8 cellular contexts compared by ENCODE assay signal in the genomic region with DNA sequence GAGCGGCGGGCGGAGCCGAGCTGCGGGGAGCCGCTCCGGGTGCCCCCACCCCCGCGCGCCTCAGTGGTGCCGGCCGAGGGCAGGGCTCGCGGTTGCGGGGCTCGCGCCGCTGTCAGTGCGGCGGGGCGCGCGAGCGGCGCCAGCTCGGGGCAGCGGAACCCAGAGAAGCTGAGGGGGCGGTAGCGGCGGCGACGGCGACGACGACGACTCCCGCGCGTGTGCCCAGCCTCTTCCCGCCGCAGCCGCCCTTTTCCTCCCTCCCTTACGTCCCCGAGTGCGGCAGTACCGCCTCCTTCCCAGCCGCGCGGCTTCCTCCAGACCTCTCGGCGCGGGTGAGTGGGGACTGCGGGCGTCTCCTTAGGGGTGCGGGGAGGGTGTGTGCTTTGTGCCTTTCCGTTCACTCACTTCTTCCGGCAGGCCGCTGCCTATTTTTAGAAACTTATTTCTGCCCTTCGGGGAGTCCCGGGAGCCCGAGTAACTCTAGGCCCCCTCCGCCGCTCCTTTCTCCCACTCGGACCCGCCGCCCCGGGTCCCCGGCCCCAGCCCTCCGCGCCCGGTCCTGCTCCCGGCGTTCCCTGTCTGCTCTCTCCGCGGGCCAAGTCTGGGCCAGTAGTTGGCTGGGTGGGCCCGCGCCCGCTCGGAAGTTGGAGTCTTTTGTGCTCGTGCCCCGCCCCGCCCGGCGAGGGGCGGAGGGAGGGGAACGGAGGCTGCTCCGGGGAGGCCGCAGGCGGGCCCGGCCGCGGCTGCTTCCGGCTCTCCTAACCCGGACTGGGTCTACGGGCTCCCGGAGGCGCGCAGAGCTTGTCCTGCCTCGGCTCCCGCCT. TPM values are rescaled to one million over a fixed set of nuclear protein-coding genes. Genes with fewer than 3 reads are reported as not detected.
DNase-seq lines count a peak whose midpoint lies in the region; ATAC-seq and TF ChIP-seq lines count a peak whose summit lies in the region.

A gene (plus strand): TSS at position 112 of the 824 bp plus-strand sequence. CDS start 78,164 bp downstream, outside the sequence.

- peak; percentile 33 for ATAC-seq in HG02623 (IDR thresholded peaks at IDR 0.05; ENCODE audit: unreplicated experiment)
- peak; percentile 70 for ATAC-seq in left ventricle myocardium superior

- H3K9me3 ChIP-seq in uterus: no peaks in the 10 kb centered on the region

- no peaks in the 10 kb centered on the region for H3K27me3 ChIP-seq in uterus

- DNase-seq in GM12865 (ENCODE audit: low read depth) (peak; percentile 87), NCI-H1105 (lab: John Stamatoyannopoulos, UW) (peak; percentile 66), amniotic epithelial cell (ENCODE audit: low read depth) (peak; percentile 67), left ventricle myocardium superior (peak; percentile 94), putamen (ENCODE audit: low spot score) (peak; percentile 75), uterus (peak; percentile 70 to 81)

- peak within 1 kb of the TSS; percentile 91 to 94 for H3K27ac ChIP-seq in uterus

- TF ChIP-seq CTCF in GM12865 (IDR thresholded peaks at IDR 0.05; ENCODE audit: insufficient read depth, low read depth, low read length, missing control alignments) (no peak), uterus (IDR thresholded peaks at IDR 0.05) (peak in 1 of 4 experiments; percentile 5)

- intact Hi-C loops in T-helper 1 cell treated with Interleukin-12 subunit alpha and Interleukin-12 subunit beta and Interleukin-4 antibody, amounts not matched to agents 30 ng/mL and 1 ng/mL, for 36 hours (cut with micrococcal nuclease): loop anchor here (1.0 to 5.0 kb wide), 19 partner anchors 28 to 1961 kb away; a partner anchor contains a TSS
- intact Hi-C loops in left ventricle myocardium superior (cut with micrococcal nuclease): no loop called here
- intact Hi-C loops in uterus (cut with DNase I; ENCODE audit: low total_unique reads): no loop called here

- H3K4me3 ChIP-seq in GM12865 (ENCODE audit: low read depth, low read length) (peak within 1 kb of the TSS; percentile 89), uterus (peak within 1 kb of the TSS; percentile 73 to 90)

- peak; percentile 90 to 99 for TF ChIP-seq POLR2A in uterus (IDR thresholded peaks at IDR 0.05)

- peaks cover 6 to 14% of the 10 kb centered on the region in 2 donors for H3K4me1 ChIP-seq in uterus

- no peaks in the 10 kb centered on the region for H3K36me3 ChIP-seq in uterus

RNA-seq across cellular contexts. Expression of the gene that starts here (rescaled TPM):
- total RNA-seq in T-helper 1 cell treated with Interleukin-12 subunit alpha and Interleukin-12 subunit beta and Interleukin-4 antibody, amounts not matched to agents 30 ng/mL and 1 ng/mL, for 36 hours: 153 and 159 TPM in 2 replicates
- total RNA-seq in left ventricle myocardium superior (104 TPM), uterus (100 to 1,000 TPM in 1 of 4 donors, 10 to 100 TPM in 3; 23.2 to 101 (median 87.5) TPM)

Comparison
In these comparisons a context has a peak if more than half of its experiments do, and no peak if none do; other contexts are left out.
1. Peak in every context shown above with its lines: DNase-seq, ATAC-seq, H3K4me3 ChIP-seq and H3K27ac ChIP-seq.